ENCODE assay signal across 1 cellular context in the genomic region with DNA sequence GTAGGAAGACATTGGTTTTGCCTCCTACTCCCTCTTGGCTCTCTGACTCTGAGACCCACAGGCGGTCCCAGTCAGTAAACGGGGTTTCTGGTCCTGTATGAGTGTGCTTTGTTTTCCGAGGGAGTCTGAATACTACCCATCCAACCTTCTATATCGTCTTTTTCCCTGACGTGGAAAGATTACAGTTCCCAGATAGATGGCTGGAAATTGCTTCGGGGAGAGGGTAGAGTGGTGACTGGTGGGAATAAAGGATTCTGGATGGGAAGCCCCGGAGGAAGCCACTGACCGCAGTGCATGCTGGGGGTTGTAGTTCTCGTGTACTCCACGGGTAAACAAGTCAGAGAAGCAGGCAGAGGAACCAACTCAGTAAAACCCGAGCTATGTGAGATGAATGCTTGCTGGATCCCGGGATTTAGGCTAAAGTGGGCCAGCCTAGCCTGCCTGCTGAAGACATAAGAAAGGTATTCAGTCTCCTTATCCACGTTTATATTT.
TF ChIP-seq lines count a peak whose summit lies in the region.

No MANE protein-coding gene starts in this region.

TF ChIP-seq in HepG2, 621 proteins besides CTCF, POLR2A, EP300 and RAD21 (continued from another document and continues in another):
- TF ChIP-seq STAT6 (CRISPR knock-in tag; IDR thresholded peaks at IDR 0.05; ENCODE audit: borderline replicate concordance) = no peak
- no peak for TF ChIP-seq HDAC6 (IDR thresholded peaks at IDR 0.05; ENCODE audit: low read depth, low read length)
- no peak for TF ChIP-seq ZNF362 (CRISPR knock-in tag; IDR thresholded peaks at IDR 0.05; ENCODE audit: borderline replicate concordance)
- TF ChIP-seq, protein P1, sequence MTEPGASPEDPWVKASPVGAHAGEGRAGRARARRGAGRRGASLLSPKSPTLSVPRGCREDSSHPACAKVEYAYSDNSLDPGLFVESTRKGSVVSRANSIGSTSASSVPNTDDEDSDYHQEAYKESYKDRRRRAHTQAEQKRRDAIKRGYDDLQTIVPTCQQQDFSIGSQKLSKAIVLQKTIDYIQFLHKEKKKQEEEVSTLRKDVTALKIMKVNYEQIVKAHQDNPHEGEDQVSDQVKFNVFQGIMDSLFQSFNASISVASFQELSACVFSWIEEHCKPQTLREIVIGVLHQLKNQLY (CRISPR knock-in tag; IDR thresholded peaks at IDR 0.05) = no peak
- TF ChIP-seq ZNF446 (CRISPR knock-in tag; IDR thresholded peaks at IDR 0.05) = no peak
- TF ChIP-seq, protein P2, sequence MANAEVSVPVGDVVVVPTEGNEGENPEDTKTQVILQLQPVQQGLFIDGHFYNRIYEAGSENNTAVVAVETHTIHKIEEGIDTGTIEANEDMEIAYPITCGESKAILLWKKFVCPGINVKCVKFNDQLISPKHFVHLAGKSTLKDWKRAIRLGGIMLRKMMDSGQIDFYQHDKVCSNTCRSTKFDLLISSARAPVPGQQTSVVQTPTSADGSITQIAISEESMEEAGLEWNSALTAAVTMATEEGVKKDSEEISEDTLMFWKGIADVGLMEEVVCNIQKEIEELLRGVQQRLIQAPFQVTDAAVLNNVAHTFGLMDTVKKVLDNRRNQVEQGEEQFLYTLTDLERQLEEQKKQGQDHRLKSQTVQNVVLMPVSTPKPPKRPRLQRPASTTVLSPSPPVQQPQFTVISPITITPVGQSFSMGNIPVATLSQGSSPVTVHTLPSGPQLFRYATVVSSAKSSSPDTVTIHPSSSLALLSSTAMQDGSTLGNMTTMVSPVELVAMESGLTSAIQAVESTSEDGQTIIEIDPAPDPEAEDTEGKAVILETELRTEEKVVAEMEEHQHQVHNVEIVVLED (CRISPR knock-in tag; IDR thresholded peaks at IDR 0.05; ENCODE audit: borderline replicate concordance) = no peak
- no peak for TF ChIP-seq HNF1A (IDR thresholded peaks at IDR 0.05; ENCODE audit: low read depth)
- TF ChIP-seq HNF1A (CRISPR knock-in tag; IDR thresholded peaks at IDR 0.05; ENCODE audit: borderline replicate concordance) = no peak
- no peak for TF ChIP-seq ZNF441 (CRISPR knock-in tag; IDR thresholded peaks at IDR 0.05; ENCODE audit: borderline replicate concordance)
- TF ChIP-seq, protein P3, sequence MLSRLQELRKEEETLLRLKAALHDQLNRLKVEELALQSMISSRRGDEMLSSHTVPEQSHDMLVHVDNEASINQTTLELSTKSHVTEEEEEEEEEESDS (CRISPR knock-in tag; IDR thresholded peaks at IDR 0.05; ENCODE audit: borderline replicate concordance) = no peak
- peak; percentile 94 for TF ChIP-seq ZNF143 (CRISPR knock-in tag; IDR thresholded peaks at IDR 0.05)
- no peak for TF ChIP-seq TBX3 (IDR thresholded peaks at IDR 0.05; ENCODE audit: borderline replicate concordance)
- TF ChIP-seq ZIK1 (CRISPR knock-in tag; IDR thresholded peaks at IDR 0.05; ENCODE audit: borderline replicate concordance, low read depth) = no peak
- no peak for TF ChIP-seq ZNF891 (CRISPR knock-in tag; IDR thresholded peaks at IDR 0.05)
- TF ChIP-seq, protein P4, sequence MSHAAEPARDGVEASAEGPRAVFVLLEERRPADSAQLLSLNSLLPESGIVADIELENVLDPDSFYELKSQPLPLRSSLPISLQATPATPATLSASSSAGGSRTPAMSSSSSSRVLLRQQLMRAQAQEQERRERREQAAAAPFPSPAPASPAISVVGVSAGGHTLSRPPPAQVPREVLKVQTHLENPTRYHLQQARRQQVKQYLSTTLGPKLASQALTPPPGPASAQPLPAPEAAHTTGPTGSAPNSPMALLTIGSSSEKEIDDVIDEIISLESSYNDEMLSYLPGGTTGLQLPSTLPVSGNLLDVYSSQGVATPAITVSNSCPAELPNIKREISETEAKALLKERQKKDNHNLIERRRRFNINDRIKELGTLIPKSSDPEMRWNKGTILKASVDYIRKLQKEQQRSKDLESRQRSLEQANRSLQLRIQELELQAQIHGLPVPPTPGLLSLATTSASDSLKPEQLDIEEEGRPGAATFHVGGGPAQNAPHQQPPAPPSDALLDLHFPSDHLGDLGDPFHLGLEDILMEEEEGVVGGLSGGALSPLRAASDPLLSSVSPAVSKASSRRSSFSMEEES (CRISPR knock-in tag; IDR thresholded peaks at IDR 0.05) = no peak; the same call in 1 of the 2 replicates
- no peak for TF ChIP-seq ZNF619 (CRISPR knock-in tag; IDR thresholded peaks at IDR 0.05)
- TF ChIP-seq ZNF530 (CRISPR knock-in tag; IDR thresholded peaks at IDR 0.05; ENCODE audit: low read depth) = no peak
- no peak for TF ChIP-seq RCOR2 (CRISPR knock-in tag; IDR thresholded peaks at IDR 0.05)
- TF ChIP-seq ELF3 (CRISPR knock-in tag; IDR thresholded peaks at IDR 0.05) = no peak
- TF ChIP-seq ZNF670 (CRISPR knock-in tag; IDR thresholded peaks at IDR 0.05; ENCODE audit: borderline replicate concordance) = 0 out of 2 replicates have a peak, but pooled peaks have one; percentile 28
- TF ChIP-seq, protein P5, sequence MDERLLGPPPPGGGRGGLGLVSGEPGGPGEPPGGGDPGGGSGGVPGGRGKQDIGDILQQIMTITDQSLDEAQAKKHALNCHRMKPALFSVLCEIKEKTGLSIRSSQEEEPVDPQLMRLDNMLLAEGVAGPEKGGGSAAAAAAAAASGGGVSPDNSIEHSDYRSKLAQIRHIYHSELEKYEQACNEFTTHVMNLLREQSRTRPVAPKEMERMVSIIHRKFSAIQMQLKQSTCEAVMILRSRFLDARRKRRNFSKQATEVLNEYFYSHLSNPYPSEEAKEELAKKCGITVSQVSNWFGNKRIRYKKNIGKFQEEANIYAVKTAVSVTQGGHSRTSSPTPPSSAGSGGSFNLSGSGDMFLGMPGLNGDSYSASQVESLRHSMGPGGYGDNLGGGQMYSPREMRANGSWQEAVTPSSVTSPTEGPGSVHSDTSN (CRISPR knock-in tag; IDR thresholded peaks at IDR 0.05) = no peak
- no peak for TF ChIP-seq ZNF687 (CRISPR knock-in tag; IDR thresholded peaks at IDR 0.05)
- no peak for TF ChIP-seq TRAFD1 (CRISPR knock-in tag; IDR thresholded peaks at IDR 0.05; ENCODE audit: borderline replicate concordance)
- TF ChIP-seq ZNF260 (CRISPR knock-in tag; IDR thresholded peaks at IDR 0.05; ENCODE audit: borderline replicate concordance, low read depth) = no peak
- TF ChIP-seq ZNF205 (CRISPR knock-in tag; IDR thresholded peaks at IDR 0.05) = no peak
- TF ChIP-seq PAX8 (CRISPR knock-in tag; IDR thresholded peaks at IDR 0.05; ENCODE audit: borderline replicate concordance) = no peak
- peak; percentile 48; the same call in 1 of the 2 replicates for TF ChIP-seq BCL3 (CRISPR knock-in tag; IDR thresholded peaks at IDR 0.05)
